ENCODE assay signal across 21 cellular contexts in the genomic region with DNA sequence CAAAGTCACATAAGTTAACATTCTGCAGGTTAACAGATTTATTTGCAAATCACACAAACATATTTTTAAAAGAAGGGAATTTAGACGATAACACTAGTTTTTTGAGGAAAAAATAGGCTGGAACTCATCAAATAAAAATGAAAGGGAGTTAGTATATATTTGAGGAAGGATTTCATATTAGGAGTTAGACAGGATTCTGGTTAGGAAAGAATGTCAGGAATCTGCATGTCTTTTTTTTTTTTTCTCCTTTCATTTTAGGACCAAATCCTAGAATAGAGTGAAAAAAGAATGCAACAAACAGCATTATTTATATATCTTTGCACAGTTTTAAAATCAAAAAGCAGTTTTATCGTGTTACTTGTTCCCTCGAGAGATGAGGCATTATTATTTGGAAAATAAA. TPM values are rescaled to one million over a fixed set of nuclear protein-coding genes. Genes with fewer than 3 reads are reported as not detected.
A peak's percentile ranks its signal among the peaks of the same experiment; 100 is the strongest.
DNase-seq lines count a peak whose midpoint lies in the region; ATAC-seq and TF ChIP-seq lines count a peak whose summit lies in the region.
"Had no signal": no experiment of that assay in that cellular context is flagged by ENCODE, and none has a peak within 500 bp of the region (broad histone marks: within the 10 kb centered on the region; RNA-seq: fewer than 3 reads in every experiment).

No MANE protein-coding gene starts in this region.

- no peak overlapping the region for H3K4me3 Mint-ChIP-seq in activated T-cell treated with anti-CD3 and anti-CD28 coated beads, Interleukin-2, amount 50 U/mL, for 24 hours
- H3K4me3 Mint-ChIP-seq: activated CD4-positive, alpha-beta T cell treated with anti-CD3 and anti-CD28 coated beads for 36 hours; naive thymus-derived CD8-positive, alpha-beta T cell had no signal

- H3K27me3 ChIP-seq in adipocyte (replicated peaks; ENCODE audit: control insufficient read depth, insufficient read depth, low read length), result no peaks in the 10 kb centered on the region
- H3K27me3 ChIP-seq in thoracic aorta (replicated peaks; ENCODE audit: insufficient read depth), result no peaks in the 10 kb centered on the region
- H3K27me3 ChIP-seq: BLaER1 treated with 17β-estradiol and CSF1 and Interleukin-3, amounts not matched to agents 10 nM and 100 nM; colonic mucosa; spleen; thyroid gland had no signal

- H3K9me3 ChIP-seq in adipocyte (ENCODE audit: control insufficient read depth, low read length) (no peaks in the 10 kb centered on the region), thoracic aorta (no peaks in the 10 kb centered on the region)
- H3K9me3 ChIP-seq: colonic mucosa, prostate gland, spleen, thyroid gland had no signal

- H3K36me3 ChIP-seq in adipocyte (ENCODE audit: control insufficient read depth, insufficient read depth, low read length, severe bottlenecking) (no peaks in the 10 kb centered on the region), thoracic aorta (no peaks in the 10 kb centered on the region)
- H3K36me3 ChIP-seq: BLaER1 treated with 17β-estradiol and CSF1 and Interleukin-3, amounts not matched to agents 10 nM and 100 nM; colonic mucosa; prostate gland; spleen; thyroid gland had no signal

- H3K9me3 Mint-ChIP-seq in activated T-cell treated with anti-CD3 and anti-CD28 coated beads, Interleukin-2, amount 50 U/mL, for 24 hours, result no peaks in the 10 kb centered on the region
- H3K9me3 Mint-ChIP-seq: naive thymus-derived CD8-positive, alpha-beta T cell had no signal

- H3K4me1 ChIP-seq in adipocyte (ENCODE audit: control insufficient read depth, insufficient read depth, low read length) (peaks cover 48% of the 10 kb centered on the region), thoracic aorta (ENCODE audit: control insufficient read depth in 1 of 2, low read depth in 2 of 2) (peaks cover 39 to 70% of the 10 kb centered on the region in 2 donors)
- H3K4me1 ChIP-seq: colonic mucosa, prostate gland had no signal

- no peak for ATAC-seq in thoracic aorta (ENCODE audit: insufficient number of reproducible peaks, low FRiP score, low read depth)
- ATAC-seq: activated CD4-positive, alpha-beta T cell treated with anti-CD3 and anti-CD28 coated beads for 36 hours; K562; naive thymus-derived CD8-positive, alpha-beta T cell had no signal

- TF ChIP-seq CTCF in fibroblast of villous mesenchyme (IDR thresholded peaks at IDR 0.05; ENCODE audit: insufficient read depth, low read depth, low read length) (no peak), thoracic aorta (IDR thresholded peaks at IDR 0.05) (no peak)

- H3K4me3 ChIP-seq in adipocyte (ENCODE audit: low read length) (peak overlapping the region; percentile 64), fibroblast of villous mesenchyme (ENCODE audit: low read depth, low read length) (peak overlapping the region; percentile 8), thoracic aorta (peak overlapping the region; percentile 28)
- H3K4me3 ChIP-seq: BLaER1 treated with 17β-estradiol and CSF1 and Interleukin-3, amounts not matched to agents 10 nM and 100 nM; colonic mucosa; K562; prostate gland; spleen; thyroid gland had no signal

- H3K27ac Mint-ChIP-seq in activated T-cell treated with anti-CD3 and anti-CD28 coated beads, Interleukin-2, amount 50 U/mL, for 24 hours, result no peak overlapping the region
- H3K27ac Mint-ChIP-seq: activated CD4-positive, alpha-beta T cell treated with anti-CD3 and anti-CD28 coated beads for 36 hours had no signal

- no peaks in the 10 kb centered on the region for H3K27me3 Mint-ChIP-seq in activated T-cell treated with anti-CD3 and anti-CD28 coated beads, Interleukin-2, amount 50 U/mL, for 24 hours
- H3K27me3 Mint-ChIP-seq: activated CD4-positive, alpha-beta T cell treated with anti-CD3 and anti-CD28 coated beads for 36 hours; naive thymus-derived CD8-positive, alpha-beta T cell had no signal

- H3K36me3 Mint-ChIP-seq in activated T-cell treated with anti-CD3 and anti-CD28 coated beads, Interleukin-2, amount 50 U/mL, for 24 hours (ENCODE audit: low read depth), result peaks cover 2% of the 10 kb centered on the region

- peak overlapping the region; percentile 55 to 66 for H3K27ac ChIP-seq in thoracic aorta
- H3K27ac ChIP-seq: BLaER1 treated with 17β-estradiol and CSF1 and Interleukin-3, amounts not matched to agents 10 nM and 100 nM; colonic mucosa; prostate gland; thyroid gland had no signal

- peaks cover 38% of the 10 kb centered on the region for H3K4me1 Mint-ChIP-seq in activated T-cell treated with anti-CD3 and anti-CD28 coated beads, Interleukin-2, amount 50 U/mL, for 24 hours (ENCODE audit: low read depth)

- DNase-seq in HT1080 (ENCODE audit: low read depth) (peak; percentile 52), adipocyte (ENCODE audit: low read depth) (peak; percentile 56), fibroblast of villous mesenchyme (ENCODE audit: low read depth) (no peak), thoracic aorta (ENCODE audit: low spot score) (no peak), SIG-M5 treated with dmso at 0.1 percent for 504 hours (lab: John Stamatoyannopoulos, UW; ENCODE audit: unreplicated experiment) (no peak)
- DNase-seq in activated T-cell treated with anti-CD3 and anti-CD28 coated beads, Interleukin-2, amount 50 U/mL, for 24 hours, result no peak
- DNase-seq in activated CD4-positive, alpha-beta T cell treated with anti-CD3 and anti-CD28 coated beads, Interleukin-2, amount 50 U/mL, for 4 hours, result no peak
- DNase-seq: activated CD4-positive, alpha-beta T cell treated with anti-CD3 and anti-CD28 coated beads for 36 hours; activated CD8-positive, alpha-beta memory T cell treated with anti-CD3 and anti-CD28 coated beads, Interleukin-2, amount 50 U/mL, for 4 hours; anterior cingulate cortex; colonic mucosa; GF-D8; naive thymus-derived CD8-positive, alpha-beta T cell; NCI-H1417; RPMI8226; spleen; T-helper 2 cell; thyroid gland had no signal

- peak overlapping the region; percentile 80 for H3K9ac ChIP-seq in adipocyte (ENCODE audit: low read length)
- H3K9ac ChIP-seq: BLaER1 treated with 17β-estradiol and CSF1 and Interleukin-3, amounts not matched to agents 10 nM and 100 nM had no signal

RNA-seq across cellular contexts. Expression of gene TRDMT1, which starts 8.9 kb away (rescaled TPM):
- 8.2 and 10.3 TPM in 2 replicates for total RNA-seq in HT1080 (2014; rRNA removed; shearing (Covaris generic))
- 9.6 and 13.4 TPM in 2 replicates for polyA plus RNA-seq in HT1080 (2015; cell fraction: cytosol; rRNA removed)
- 13.4 and 15.8 TPM in 2 replicates for polyA plus RNA-seq in HT1080 (2015; cell fraction: nucleus; rRNA removed)
- total RNA-seq in fibroblast of villous mesenchyme (6.0 and 6.1 TPM in 2 replicates), thoracic aorta (10 to 100 TPM; 12.3 to 21.0 TPM)

RNA-seq across cellular contexts. Expression of gene VIM, which starts 17.7 kb away (rescaled TPM):
- total RNA-seq in HT1080 (2014; rRNA removed; shearing (Covaris generic)), result 7,505 and 7,948 TPM in 2 replicates
- 6,105 and 6,990 TPM in 2 replicates for polyA plus RNA-seq in HT1080 (2015; cell fraction: cytosol; rRNA removed)
- polyA plus RNA-seq in HT1080 (2015; cell fraction: nucleus; rRNA removed), result 9,396 and 9,476 TPM in 2 replicates
- 4,579 and 6,589 TPM in 2 replicates for total RNA-seq in fibroblast of villous mesenchyme
- 1,000 to 10,000 TPM; 5,884 to 8,033 TPM for total RNA-seq in thoracic aorta

Comparison
In these comparisons a context has a peak if more than half of its experiments do, and no peak if none do; other contexts are left out.
1. DNase-seq: peak in HT1080 (single experiment) and adipocyte (single experiment); none in fibroblast of villous mesenchyme (single experiment), thoracic aorta (single experiment), SIG-M5 treated with dmso at 0.1 percent for 504 hours (single experiment), activated T-cell treated with anti-CD3 and anti-CD28 coated beads, Interleukin-2, amount 50 U/mL, for 24 hours (single experiment) and activated CD4-positive, alpha-beta T cell treated with anti-CD3 and anti-CD28 coated beads, Interleukin-2, amount 50 U/mL, for 4 hours (0 of 2).
2. H3K4me3 ChIP-seq: peak in every context shown above with its lines; median percentile 64 in adipocyte; 28 in thoracic aorta; 8 in fibroblast of villous mesenchyme.